ENCODE assay signal across 9 cellular contexts in the genomic region with DNA sequence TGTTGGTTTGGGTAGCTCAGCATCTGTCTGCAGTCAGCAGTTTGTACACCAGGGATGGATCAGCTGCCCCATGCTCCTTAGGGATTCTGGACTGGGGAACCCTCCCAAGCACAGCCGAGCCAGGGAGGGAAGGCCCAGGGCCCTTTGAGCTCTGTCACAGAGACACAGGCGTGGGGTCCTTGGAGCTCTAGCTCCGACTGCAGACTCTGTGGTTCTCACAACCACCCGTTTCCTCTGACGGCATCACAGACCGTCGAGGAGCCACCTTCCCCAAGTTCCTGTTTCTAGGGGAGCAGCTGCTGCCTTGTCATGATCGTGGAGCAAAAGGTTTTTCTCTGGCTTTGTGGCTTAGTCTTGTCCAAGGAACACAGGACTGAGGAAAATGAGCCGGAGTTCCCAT. TPM values are rescaled to one million over a fixed set of nuclear protein-coding genes. Genes with fewer than 3 reads are reported as not detected.
DNase-seq lines count a peak whose midpoint lies in the region; ATAC-seq and TF ChIP-seq lines count a peak whose summit lies in the region.
"Had no signal": no experiment of that assay in that cellular context is flagged by ENCODE, and none has a peak within 500 bp of the region (broad histone marks: within the 10 kb centered on the region; RNA-seq: fewer than 3 reads in every experiment).

Gene SLA2, minus strand, starts transcription at position 199 of the 400 bp plus-strand sequence. CDS start 4,861 bp downstream, outside the sequence.

- no peak within 1 kb of the TSS for H3K4me3 Mint-ChIP-seq in osteocyte (ENCODE audit: unreplicated experiment)

- ATAC-seq in GM21447 (IDR thresholded peaks at IDR 0.05; ENCODE audit: unreplicated experiment): no peak
- no peak for ATAC-seq in HG03439 (IDR thresholded peaks at IDR 0.05; ENCODE audit: unreplicated experiment)

- H3K9me3 Mint-ChIP-seq in osteocyte (ENCODE audit: unreplicated experiment): no peaks in the 10 kb centered on the region

- H3K36me3 Mint-ChIP-seq in osteocyte (ENCODE audit: unreplicated experiment): no peaks in the 10 kb centered on the region

- DNase-seq in GM19240 (ENCODE audit: insufficient read length, low spot score) (peak; percentile 23), osteocyte (ENCODE audit: extremely low spot score, unreplicated experiment) (no peak), NCI-H2196 (lab: John Stamatoyannopoulos, UW; ENCODE audit: unreplicated experiment) (no peak)
- DNase-seq in activated CD4-positive, CD25-positive, alpha-beta regulatory T cell treated with anti-CD3 and anti-CD28 coated beads, Interleukin-2, amount 50 U/mL, for 72 hours: peak; percentile 54
- DNase-seq in effector memory CD4-positive, alpha-beta T cell: peak; percentile 42 to 58 (median 51)
- peak; percentile 27 for DNase-seq in stimulated activated CD8-positive, alpha-beta memory T cell treated with anti-CD3 and anti-CD28 coated beads, Interleukin-12 subunit alpha, Interleukin-12 subunit beta, amount 100 ng/mL, for 24 hours (ENCODE audit: extremely low read depth)
- DNase-seq: nucleus accumbens had no signal

- TF ChIP-seq CTCF in osteocyte (IDR thresholded peaks at IDR 0.05): no peak

- H3K4me1 ChIP-seq in effector memory CD4-positive, alpha-beta T cell (ENCODE audit: control insufficient read depth, insufficient read depth, low read length, poor library complexity, severe bottlenecking): peaks cover 31% of the 10 kb centered on the region

- H3K4me1 Mint-ChIP-seq in osteocyte (ENCODE audit: unreplicated experiment): no peaks in the 10 kb centered on the region

- H3K4me3 ChIP-seq in effector memory CD4-positive, alpha-beta T cell (ENCODE audit: insufficient read depth, low read depth, low read length, poor library complexity, severe bottlenecking): peak within 1 kb of the TSS; percentile 61

- H3K9me3 ChIP-seq in effector memory CD4-positive, alpha-beta T cell (ENCODE audit: control insufficient read depth, low read length): no peaks in the 10 kb centered on the region

- H3K27me3 Mint-ChIP-seq in osteocyte (ENCODE audit: unreplicated experiment): no peaks in the 10 kb centered on the region

- peak within 1 kb of the TSS; percentile 71 for H3K27ac ChIP-seq in effector memory CD4-positive, alpha-beta T cell (ENCODE audit: insufficient read depth, low read length, poor library complexity, severe bottlenecking)

- no peak within 1 kb of the TSS for H3K27ac Mint-ChIP-seq in osteocyte (ENCODE audit: unreplicated experiment)

- peaks cover 4% of the 10 kb centered on the region for H3K36me3 ChIP-seq in effector memory CD4-positive, alpha-beta T cell (ENCODE audit: control insufficient read depth, insufficient read depth, low read length)

- H3K27me3 ChIP-seq in effector memory CD4-positive, alpha-beta T cell (replicated peaks; ENCODE audit: control insufficient read depth, insufficient read depth, low read length, poor library complexity, severe bottlenecking): no peaks in the 10 kb centered on the region

RNA-seq across cellular contexts. Expression of gene SLA2, which starts in this region (rescaled TPM):
- total RNA-seq in osteocyte: not detected in 2 replicates

Comparison
In these comparisons a context has a peak if more than half of its experiments do, and no peak if none do; other contexts are left out.
1. DNase-seq: peak in GM19240 (single experiment), activated CD4-positive, CD25-positive, alpha-beta regulatory T cell treated with anti-CD3 and anti-CD28 coated beads, Interleukin-2, amount 50 U/mL, for 72 hours (single experiment), effector memory CD4-positive, alpha-beta T cell (3 of 3) and stimulated activated CD8-positive, alpha-beta memory T cell treated with anti-CD3 and anti-CD28 coated beads, Interleukin-12 subunit alpha, Interleukin-12 subunit beta, amount 100 ng/mL, for 24 hours (single experiment); none in osteocyte (single experiment) and NCI-H2196 (single experiment).